In the genomic region with DNA sequence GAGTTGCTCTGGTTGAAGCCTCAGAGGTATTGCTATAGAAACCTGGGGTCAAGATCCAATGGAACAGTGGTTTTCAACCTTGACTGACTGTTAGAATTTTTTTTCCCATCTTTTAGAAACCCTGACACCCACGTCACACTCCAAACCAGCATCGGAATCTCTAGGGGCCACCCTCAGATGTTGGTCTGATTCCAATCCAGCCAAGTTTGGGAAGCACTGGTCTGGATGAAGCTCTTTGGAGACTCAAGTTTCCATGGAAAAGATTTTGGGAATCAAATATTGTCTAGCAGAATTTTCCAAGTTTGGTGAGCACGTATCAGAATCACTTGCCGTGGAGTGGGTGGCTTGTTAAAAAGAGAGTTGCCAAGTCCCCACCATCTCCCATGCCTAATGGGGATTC, we compare ENCODE assay signal across 20 cellular contexts.
"Had no signal": no experiment of that assay in that cellular context is flagged by ENCODE, and none has a peak within 500 bp of the region (broad histone marks: within the 10 kb centered on the region; RNA-seq: fewer than 3 reads in every experiment).

No MANE protein-coding gene starts in this region.

- H3K27ac Mint-ChIP-seq: activated naive CD8-positive, alpha-beta T cell treated with anti-CD3 and anti-CD28 coated beads, Interleukin-2, amount 50 U/mL, for 24 hours; activated T-helper 17 cell treated with anti-CD3 and anti-CD28 coated beads, Interleukin-2, amount 50 U/mL, for 72 hours; endodermal cell; immature natural killer cell; naive thymus-derived CD8-positive, alpha-beta T cell had no signal

- H3K36me3 ChIP-seq: suprapubic skin, upper lobe of left lung had no signal

- H3K36me3 Mint-ChIP-seq: immature natural killer cell; naive thymus-derived CD8-positive, alpha-beta T cell had no signal

- ATAC-seq: activated naive CD8-positive, alpha-beta T cell treated with anti-CD3 and anti-CD28 coated beads, Interleukin-2, amount 50 U/mL, for 24 hours; activated T-helper 17 cell treated with anti-CD3 and anti-CD28 coated beads, Interleukin-2, amount 50 U/mL, for 72 hours; naive thymus-derived CD8-positive, alpha-beta T cell had no signal

- H3K4me3 ChIP-seq: mucosa of descending colon, SK-N-MC, skin epidermis, suprapubic skin, upper lobe of left lung had no signal

- H3K9me3 ChIP-seq: mucosa of descending colon, suprapubic skin, upper lobe of left lung had no signal

- H3K27ac ChIP-seq: SK-N-MC, suprapubic skin had no signal

- H3K27me3 ChIP-seq: suprapubic skin, upper lobe of left lung had no signal

- DNase-seq: activated CD4-positive, alpha-beta T cell treated with anti-CD3 and anti-CD28 coated beads for 1 hour; activated CD4-positive, alpha-beta T cell treated with anti-CD3 and anti-CD28 coated beads, Interleukin-2, amount 50 U/mL, for 4 hours; activated naive CD4-positive, alpha-beta T cell treated with Interleukin-2 at 50 U/mL for 16 hours; activated naive CD8-positive, alpha-beta T cell treated with anti-CD3 and anti-CD28 coated beads, Interleukin-2, amount 50 U/mL, for 24 hours; endodermal cell; erythroblast; foreskin melanocyte; immature natural killer cell; mucosa of descending colon; naive thymus-derived CD8-positive, alpha-beta T cell; posterior cingulate gyrus; retina; stimulated activated CD4-positive, alpha-beta T cell treated with anti-CD3 and anti-CD28 coated beads, Interleukin-15, amount 100 ng/mL, for 24 hours; stimulated activated CD4-positive, alpha-beta T cell treated with anti-CD3 and anti-CD28 coated beads, Interleukin-4, amount 100 ng/mL, for 1 hour; stimulated activated naive CD4-positive, alpha-beta T cell treated with Interleukin-2 at 50 U/mL for 16 hours; upper lobe of left lung had no signal

- H3K4me1 Mint-ChIP-seq: activated naive CD8-positive, alpha-beta T cell treated with anti-CD3 and anti-CD28 coated beads, Interleukin-2, amount 50 U/mL, for 24 hours; activated T-helper 17 cell treated with anti-CD3 and anti-CD28 coated beads, Interleukin-2, amount 50 U/mL, for 72 hours; endodermal cell; immature natural killer cell had no signal

- H3K4me3 Mint-ChIP-seq: activated naive CD8-positive, alpha-beta T cell treated with anti-CD3 and anti-CD28 coated beads, Interleukin-2, amount 50 U/mL, for 24 hours; activated T-helper 17 cell treated with anti-CD3 and anti-CD28 coated beads, Interleukin-2, amount 50 U/mL, for 72 hours; endodermal cell; immature natural killer cell; naive thymus-derived CD8-positive, alpha-beta T cell had no signal

- H3K9me3 Mint-ChIP-seq: activated T-helper 17 cell treated with anti-CD3 and anti-CD28 coated beads, Interleukin-2, amount 50 U/mL, for 72 hours; immature natural killer cell had no signal
